Comparison of ENCODE assay signal across 8 cellular contexts in genomic region chr13:34941436-34941834, GRCh38. TPM values are rescaled to one million over a fixed set of nuclear protein-coding genes. Genes with fewer than 3 reads are reported as not detected.
A peak's percentile ranks its signal among the peaks of the same experiment; 100 is the strongest.
DNase-seq lines count a peak whose midpoint lies in the region; ATAC-seq, FAIRE-seq and TF ChIP-seq lines count a peak whose summit lies in the region.

No MANE protein-coding gene starts in this region.

- H3K9me3 Mint-ChIP-seq in CD4-positive, alpha-beta T cell = no peaks in the 10 kb centered on the region
- H3K9me3 Mint-ChIP-seq in neural progenitor cell = no peaks in the 10 kb centered on the region

- H3K36me3 ChIP-seq in OCI-LY3 (replicated peaks; ENCODE audit: low read depth, low read length) = no peaks in the 10 kb centered on the region
- H3K36me3 ChIP-seq in endothelial cell of umbilical vein (ENCODE audit: control insufficient read depth in 2 of 2, extremely low read depth in 1 of 2, insufficient read depth in 2 of 2, low read length in 2 of 2) = no peaks in the 10 kb centered on the region
- no peaks in the 10 kb centered on the region for H3K36me3 ChIP-seq in neural progenitor cell

- H3K9ac ChIP-seq in OCI-LY3 (ENCODE audit: low read length) (no peak overlapping the region), endothelial cell of umbilical vein (replicated peaks; ENCODE audit: extremely low read depth, insufficient read depth, low read length) (no peak overlapping the region), neural progenitor cell (no peak overlapping the region)

- H3K79me2 ChIP-seq in OCI-LY3 (ENCODE audit: low read length) (peaks cover 5% of the 10 kb centered on the region; the same call in 1 of the 2 replicates), endothelial cell of umbilical vein (ENCODE audit: control insufficient read depth, insufficient read depth, low read length) (no peaks in the 10 kb centered on the region), neural progenitor cell (ENCODE audit: low read depth) (peaks cover 38% of the 10 kb centered on the region)

- H3K4me1 ChIP-seq in OCI-LY3 (ENCODE audit: low read length) (peaks cover 31% of the 10 kb centered on the region), endothelial cell of umbilical vein (ENCODE audit: control insufficient read depth, extremely low read depth, insufficient read depth, low read length) (peaks cover 13% of the 10 kb centered on the region), neural progenitor cell (peaks cover 32% of the 10 kb centered on the region)

- H3K9me1 ChIP-seq in endothelial cell of umbilical vein (replicated peaks; ENCODE audit: control insufficient read depth, extremely low read depth, insufficient read depth, low read length) = no peaks in the 10 kb centered on the region

- FAIRE-seq in endothelial cell of umbilical vein (lab: Jason Lieb, UNC) = no peak

- H3K4me3 ChIP-seq in OCI-LY3 (ENCODE audit: low read length) = peak overlapping the region; percentile 88
- peak overlapping the region; percentile 6 to 70 (median 41) for H3K4me3 ChIP-seq in endothelial cell of umbilical vein (replicated peaks in 1 of 3; ENCODE audit: insufficient read depth in 1 of 3, low read depth in 1 of 3, low read length in 3 of 3)
- peak overlapping the region; percentile 93 for H3K4me3 ChIP-seq in neural progenitor cell

- ATAC-seq in CD4-positive, alpha-beta T cell (ENCODE audit: poor library complexity) = no peak
- no peak for ATAC-seq in HG02840 (IDR thresholded peaks at IDR 0.05; ENCODE audit: low FRiP score, unreplicated experiment)

- H3K4me3 Mint-ChIP-seq in CD4-positive, alpha-beta T cell = peak overlapping the region; percentile 91
- peak overlapping the region; percentile 93 for H3K4me3 Mint-ChIP-seq in neural progenitor cell

- intact Hi-C loops in CD4-positive, alpha-beta T cell (cut with DNase I, micrococcal nuclease) = loop anchor here in 1 of 2 experiments (10.0 kb wide), 1 partner anchor 1397 kb away; no protein-coding TSS in a partner anchor
- intact Hi-C loops in endothelial cell of umbilical vein (cut with micrococcal nuclease) = loop anchor here (10.0 kb wide), 2 partner anchors 787 to 1737 kb away; no protein-coding TSS in a partner anchor

- peaks cover 50% of the 10 kb centered on the region for H3K27me3 Mint-ChIP-seq in CD4-positive, alpha-beta T cell
- peaks cover 2% of the 10 kb centered on the region for H3K27me3 Mint-ChIP-seq in neural progenitor cell (ENCODE audit: insufficient read depth, low read depth)

- peaks cover 29% of the 10 kb centered on the region for H3F3A ChIP-seq in neural progenitor cell (ENCODE audit: low read depth)

- H3K4me2 ChIP-seq in OCI-LY3 (ENCODE audit: low read length) = peak overlapping the region; percentile 79
- H3K4me2 ChIP-seq in endothelial cell of umbilical vein (ENCODE audit: insufficient read depth, low read length) = peak overlapping the region; percentile 58
- peak overlapping the region; percentile 97 for H3K4me2 ChIP-seq in neural progenitor cell

- TF ChIP-seq POLR2A in endothelial cell of umbilical vein (IDR thresholded peaks at IDR 0.05; ENCODE audit: low read depth, low read length) = no peak

- dilution Hi-C loops in endothelial cell of umbilical vein (cut with MboI; ENCODE audit: extremely low pct_ligation_motif_present, low sequenced_read_pairs) = no loop called here

- H3K27ac Mint-ChIP-seq in CD4-positive, alpha-beta T cell = peak overlapping the region; percentile 64
- H3K27ac Mint-ChIP-seq in neural progenitor cell = peak overlapping the region; percentile 93

- DNase-seq in CD4-positive, alpha-beta T cell = no peak
- no peak for DNase-seq in endothelial cell of umbilical vein (ENCODE audit: low read depth, low spot score)
- no peak for DNase-seq in neural progenitor cell (ENCODE audit: low spot score)
- no peak for DNase-seq in NOMO-1 (lab: John Stamatoyannopoulos, UW; ENCODE audit: unreplicated experiment in 2 of 2)
- no peak for DNase-seq in NCI-H146 treated with DMSO at 0.1 percent for 48 hours (lab: John Stamatoyannopoulos, UW; ENCODE audit: unreplicated experiment)
- DNase-seq in H4 (ENCODE audit: low spot score) = no peak

- H3K9me3 ChIP-seq in CD4-positive, alpha-beta T cell (ENCODE audit: control insufficient read depth, low read length) = no peaks in the 10 kb centered on the region
- H3K9me3 ChIP-seq in OCI-LY3 (ENCODE audit: insufficient read depth, low read length) = no peaks in the 10 kb centered on the region
- no peaks in the 10 kb centered on the region for H3K9me3 ChIP-seq in endothelial cell of umbilical vein (replicated peaks; ENCODE audit: control insufficient read depth, insufficient read depth, low read length)
- no peaks in the 10 kb centered on the region for H3K9me3 ChIP-seq in neural progenitor cell (ENCODE audit: low read depth)

- no peak for TF ChIP-seq CTCF in CD4-positive, alpha-beta T cell (IDR thresholded peaks at IDR 0.05)
- TF ChIP-seq CTCF in OCI-LY3 (IDR thresholded peaks at IDR 0.05; ENCODE audit: low read depth, low read length) (no peak), endothelial cell of umbilical vein (IDR thresholded peaks at IDR 0.05; ENCODE audit: extremely low read depth in 1 of 2, insufficient read depth in 1 of 2, low read depth in 1 of 2, low read length in 2 of 2) (no peak), neural progenitor cell (IDR thresholded peaks at IDR 0.05) (no peak)

- CTCF ChIA-PET in CD4-positive, alpha-beta T cell (lab: Charles Lee) = no interaction called here
- CTCF ChIA-PET in endothelial cell of umbilical vein (lab: Charles Lee) = interaction anchor here (1.4 kb wide), 1 partner anchor 213 kb away, joined by 4 read pairs; no protein-coding TSS in a partner anchor

- no peaks in the 10 kb centered on the region for H3K36me3 Mint-ChIP-seq in CD4-positive, alpha-beta T cell (ENCODE audit: low read depth)
- H3K36me3 Mint-ChIP-seq in neural progenitor cell = no peaks in the 10 kb centered on the region

- H3K27me3 ChIP-seq in CD4-positive, alpha-beta T cell (ENCODE audit: control insufficient read depth, insufficient read depth, low read length) = peaks cover 28% of the 10 kb centered on the region
- H3K27me3 ChIP-seq in OCI-LY3 (ENCODE audit: low read depth, low read length) = peaks cover 26% of the 10 kb centered on the region
- peaks cover 0 to 14% of the 10 kb centered on the region in 2 experiments for H3K27me3 ChIP-seq in endothelial cell of umbilical vein (ENCODE audit: control insufficient read depth in 2 of 2, insufficient read depth in 2 of 2, low read length in 2 of 2)
- no peaks in the 10 kb centered on the region for H3K27me3 ChIP-seq in neural progenitor cell

- no TSS peak for BruUV-seq in endothelial cell of umbilical vein (replicated peaks; lab: Mats Ljungman, UMichigan)

- POLR2A ChIA-PET in CD4-positive, alpha-beta T cell (lab: Charles Lee) = interaction anchor here (0.8 kb wide), 1 partner anchor 10 kb away, joined by 3 read pairs; no protein-coding TSS in a partner anchor
- POLR2A ChIA-PET in endothelial cell of umbilical vein (lab: Charles Lee) = no interaction called here

- H4K20me1 ChIP-seq in OCI-LY3 (ENCODE audit: insufficient read depth, low read length) = peaks cover 8% of the 10 kb centered on the region
- H4K20me1 ChIP-seq in endothelial cell of umbilical vein (replicated peaks; ENCODE audit: control insufficient read depth, extremely low read depth, insufficient read depth, low read length) = no peaks in the 10 kb centered on the region
- peaks cover 36% of the 10 kb centered on the region for H4K20me1 ChIP-seq in neural progenitor cell (ENCODE audit: low read depth)

- no peak overlapping the region for H3K27ac ChIP-seq in CD4-positive, alpha-beta T cell (ENCODE audit: low read depth, low read length)
- no peak overlapping the region for H3K27ac ChIP-seq in OCI-LY3 (ENCODE audit: low read length)
- no peak overlapping the region for H3K27ac ChIP-seq in endothelial cell of umbilical vein (ENCODE audit: insufficient read depth, low read depth, low read length)
- H3K27ac ChIP-seq in neural progenitor cell = no peak overlapping the region

- peaks cover 37% of the 10 kb centered on the region for H3K4me1 Mint-ChIP-seq in CD4-positive, alpha-beta T cell (ENCODE audit: low read depth)
- peaks cover 24% of the 10 kb centered on the region for H3K4me1 Mint-ChIP-seq in neural progenitor cell

- H2AFZ ChIP-seq in OCI-LY3 (ENCODE audit: low read depth, low read length) (peak overlapping the region; percentile 36; the same call in 1 of the 2 replicates), endothelial cell of umbilical vein (ENCODE audit: low read depth, low read length) (peak overlapping the region; percentile 87), neural progenitor cell (replicated peaks) (no peak overlapping the region)

TF ChIP-seq in endothelial cell of umbilical vein, 7 proteins besides CTCF, POLR2A, EP300 and RAD21:
- TF ChIP-seq FOS (IDR thresholded peaks at IDR 0.05; ENCODE audit: borderline replicate concordance, insufficient read depth, low read length) (no peak), MYC (IDR thresholded peaks at IDR 0.05; ENCODE audit: low read depth, low read length) (no peak)
TF ChIP-seq in endothelial cell of umbilical vein: peak in this region for 0.

RNA-seq across cellular contexts. Expression of gene NBEA, which starts 0.6 kb away (rescaled TPM):
- 1 to 10 TPM; 3.5 to 3.8 TPM for total RNA-seq in CD4-positive, alpha-beta T cell
- total RNA-seq in endothelial cell of umbilical vein = 4.4 and 4.8 TPM in 2 replicates
- 2.6 and 3.0 TPM in 2 replicates for polyA plus RNA-seq in endothelial cell of umbilical vein
- 2.3 and 2.4 TPM in 2 replicates for polyA plus RNA-seq in endothelial cell of umbilical vein (2011; cell fraction: cytosol; rRNA removed)
- 7.2 and 7.6 TPM in 2 replicates for polyA plus RNA-seq in endothelial cell of umbilical vein (2011; cell fraction: nucleus; rRNA removed)
- polyA plus RNA-seq in endothelial cell of umbilical vein (2012) = 0.93 and 2.6 TPM in 2 replicates
- polyA minus RNA-seq in endothelial cell of umbilical vein = 12.2 and 15.4 TPM in 2 replicates
- 3.6 TPM for polyA minus RNA-seq in endothelial cell of umbilical vein (2011; cell fraction: cytosol; rRNA and poly(A)+ RNA removed)
- 43.5 and 56.6 TPM in 2 replicates for polyA minus RNA-seq in endothelial cell of umbilical vein (2011; cell fraction: nucleus; rRNA and poly(A)+ RNA removed)
- 23.5 and 31.0 TPM in 2 replicates for total RNA-seq in neural progenitor cell (ENCODE audit: low replicate concordance)
- total RNA-seq in H4 (2014; rRNA removed; shearing (Covaris generic)) = 1.7 and 2.0 TPM in 2 replicates

Comparison
In these comparisons a context has a peak if more than half of its experiments do, and no peak if none do; other contexts are left out.
1. H3K4me3 ChIP-seq: peak in every context shown above with its lines; median percentile 93 in neural progenitor cell; 88 in OCI-LY3; 41 in endothelial cell of umbilical vein.